7 cellular contexts compared by ENCODE assay signal in the genomic region with DNA sequence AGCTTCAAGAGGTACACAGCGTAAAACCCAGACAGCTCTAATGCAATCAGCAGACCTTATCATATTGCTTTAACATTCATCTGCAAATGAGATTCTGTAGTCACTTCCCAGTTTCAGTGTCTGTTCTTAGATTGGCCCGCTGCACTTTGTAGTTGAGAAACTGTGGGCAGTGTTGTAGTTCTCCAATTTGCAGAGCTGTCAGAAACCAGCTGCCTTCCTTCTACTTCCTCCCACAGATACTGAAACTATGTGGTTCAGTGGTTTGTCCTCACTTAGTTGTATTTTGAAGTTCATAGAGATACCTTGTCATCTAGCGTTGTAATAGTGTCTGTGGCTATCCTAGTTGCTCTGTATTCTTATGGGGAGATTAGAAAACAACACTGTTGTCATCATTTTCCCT. TPM values are rescaled to one million over a fixed set of nuclear protein-coding genes. Genes with fewer than 3 reads are reported as not detected.
DNase-seq lines count a peak whose midpoint lies in the region; ATAC-seq and TF ChIP-seq lines count a peak whose summit lies in the region.

No MANE protein-coding gene starts in this region.

- H3K9me3 Mint-ChIP-seq in stimulated activated effector memory CD8-positive, alpha-beta T cell treated with anti-CD3 and anti-CD28 coated beads, Interleukin-12 subunit alpha, Interleukin-12 subunit beta, amount 100 ng/mL, for 72 hours = no peaks in the 10 kb centered on the region

- no peaks in the 10 kb centered on the region for H3K9me3 ChIP-seq in PC-3 (ENCODE audit: low read length)

- TF ChIP-seq CTCF in fibroblast of villous mesenchyme (IDR thresholded peaks at IDR 0.05; ENCODE audit: insufficient read depth, low read depth, low read length) = no peak
- no peak for TF ChIP-seq CTCF in PC-3 (conservative IDR thresholded peaks at IDR 0.05; ENCODE audit: low read depth, low read length)

- no peaks in the 10 kb centered on the region for H4K20me1 ChIP-seq in PC-3 (ENCODE audit: low read length)

- H2AFZ ChIP-seq in PC-3 (ENCODE audit: low read length) = no peak overlapping the region

- H3K27ac Mint-ChIP-seq in stimulated activated effector memory CD8-positive, alpha-beta T cell treated with anti-CD3 and anti-CD28 coated beads, Interleukin-12 subunit alpha, Interleukin-12 subunit beta, amount 100 ng/mL, for 72 hours = no peak overlapping the region

- H3K4me2 ChIP-seq in PC-3 (ENCODE audit: low read length) = no peak overlapping the region

- no peak overlapping the region for H3K4me3 Mint-ChIP-seq in stimulated activated effector memory CD8-positive, alpha-beta T cell treated with anti-CD3 and anti-CD28 coated beads, Interleukin-12 subunit alpha, Interleukin-12 subunit beta, amount 100 ng/mL, for 72 hours

- H3K4me1 Mint-ChIP-seq in stimulated activated effector memory CD8-positive, alpha-beta T cell treated with anti-CD3 and anti-CD28 coated beads, Interleukin-12 subunit alpha, Interleukin-12 subunit beta, amount 100 ng/mL, for 72 hours = peaks cover 14% of the 10 kb centered on the region

- intact Hi-C loops in PC-3 (cut with micrococcal nuclease) = no loop called here

- POLR2A ChIA-PET in PC-3 (lab: Charles Lee; ENCODE audit: unreplicated experiment) = no interaction called here

- CTCF ChIA-PET in PC-3 (lab: Charles Lee) = no interaction called here

- no peaks in the 10 kb centered on the region for H3K27me3 ChIP-seq in PC-3 (ENCODE audit: low read length)

- no TSS peak for BruUV-seq in PC-3 (replicated peaks; lab: Mats Ljungman, UMichigan)

- no peak overlapping the region for H3K9ac ChIP-seq in PC-3 (ENCODE audit: low read length)

- no peaks in the 10 kb centered on the region for H3K79me2 ChIP-seq in PC-3 (ENCODE audit: low read length)

- peak; percentile 87 for DNase-seq in RPMI8226
- DNase-seq in fibroblast of villous mesenchyme (ENCODE audit: low read depth) = peak; percentile 82
- peak; percentile 26 to 68 for DNase-seq in stimulated activated effector memory CD8-positive, alpha-beta T cell treated with anti-CD3 and anti-CD28 coated beads, Interleukin-12 subunit alpha, Interleukin-12 subunit beta, amount 100 ng/mL, for 72 hours (ENCODE audit: low spot score in 2 of 2)
- DNase-seq in PC-3 = no peak
- DNase-seq in NCI-H748 (lab: John Stamatoyannopoulos, UW; ENCODE audit: unreplicated experiment) = no peak

- H3K27ac ChIP-seq in PC-3 (ENCODE audit: low read length) = no peak overlapping the region

- H3K9me2 ChIP-seq in PC-3 (replicated peaks; ENCODE audit: low read length) = no peaks in the 10 kb centered on the region

- no peaks in the 10 kb centered on the region for H3K4me1 ChIP-seq in PC-3 (ENCODE audit: insufficient read depth, low read length)

- H3K4me3 ChIP-seq in fibroblast of villous mesenchyme (ENCODE audit: low read depth, low read length) = no peak overlapping the region
- H3K4me3 ChIP-seq in PC-3 (ENCODE audit: low read length) = no peak overlapping the region

- no peaks in the 10 kb centered on the region; the same call in 1 of the 2 replicates for H3K36me3 ChIP-seq in PC-3 (ENCODE audit: low read depth, low read length)

- peaks cover 39% of the 10 kb centered on the region for H3K36me3 Mint-ChIP-seq in stimulated activated effector memory CD8-positive, alpha-beta T cell treated with anti-CD3 and anti-CD28 coated beads, Interleukin-12 subunit alpha, Interleukin-12 subunit beta, amount 100 ng/mL, for 72 hours

- peak; percentile 100 for ATAC-seq in GM19023 (IDR thresholded peaks at IDR 0.05; ENCODE audit: unreplicated experiment)
- ATAC-seq in HG02884 (IDR thresholded peaks at IDR 0.05; ENCODE audit: unreplicated experiment) = peak; percentile 100
- peak; percentile 100 for ATAC-seq in stimulated activated effector memory CD8-positive, alpha-beta T cell treated with anti-CD3 and anti-CD28 coated beads, Interleukin-12 subunit alpha, Interleukin-12 subunit beta, amount 100 ng/mL, for 72 hours
- ATAC-seq in PC-3 = no peak

- H3F3A ChIP-seq in PC-3 (ENCODE audit: low read length, unreplicated experiment) = no peaks in the 10 kb centered on the region

RNA-seq across cellular contexts. Expression of a gene that starts 39.6 kb away (rescaled TPM):
- total RNA-seq in fibroblast of villous mesenchyme (0.97 and 2.2 TPM in 2 replicates), PC-3 (2014; rRNA removed) (0.15 TPM in 1 of 2 replicates, not detected in the other)

RNA-seq across cellular contexts. Expression of a gene that starts 53.4 kb away (rescaled TPM):
- total RNA-seq in fibroblast of villous mesenchyme (16.1 and 21.2 TPM in 2 replicates), PC-3 (2014; rRNA removed) (6.6 and 14.4 TPM in 2 replicates)

Comparison
In these comparisons a context has a peak if more than half of its experiments do, and no peak if none do; other contexts are left out.
1. DNase-seq: peak in RPMI8226 (single experiment), fibroblast of villous mesenchyme (single experiment) and stimulated activated effector memory CD8-positive, alpha-beta T cell treated with anti-CD3 and anti-CD28 coated beads, Interleukin-12 subunit alpha, Interleukin-12 subunit beta, amount 100 ng/mL, for 72 hours (2 of 2); none in PC-3 (single experiment) and NCI-H748 (single experiment).